Comparison of ENCODE assay signal across 9 cellular contexts in the genomic region with DNA sequence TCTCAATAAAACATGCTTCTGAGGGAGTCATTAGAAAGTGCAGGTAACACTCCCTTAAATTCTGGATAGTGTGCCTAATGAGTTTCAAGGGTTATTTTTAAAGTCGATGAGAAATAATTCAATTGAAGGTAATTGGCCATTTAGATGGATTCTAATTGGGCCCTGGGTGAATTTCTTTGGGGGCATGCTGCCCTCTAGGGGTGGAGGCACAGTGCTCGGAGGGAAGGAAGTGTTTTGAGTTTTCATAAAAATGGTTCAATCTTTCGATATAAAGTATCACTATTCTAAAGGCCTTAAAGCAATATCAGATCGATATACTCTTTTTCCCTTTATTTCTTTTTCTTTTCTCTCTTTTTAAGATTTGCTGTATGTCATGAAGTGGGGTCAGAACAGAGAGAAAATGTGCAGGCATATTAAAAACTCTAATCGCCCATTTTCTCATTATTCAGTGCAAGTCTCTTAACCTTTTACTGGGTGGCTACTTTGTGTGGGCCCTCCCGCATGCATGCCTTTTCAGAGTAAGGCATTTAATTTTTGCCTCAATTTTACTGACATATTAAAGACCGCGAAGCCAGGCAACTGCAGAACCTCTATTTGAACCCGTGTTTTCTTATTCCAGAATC. TPM values are rescaled to one million over a fixed set of nuclear protein-coding genes. Genes with fewer than 3 reads are reported as not detected.
DNase-seq lines count a peak whose midpoint lies in the region; ATAC-seq and TF ChIP-seq lines count a peak whose summit lies in the region.
"Had no signal": no experiment of that assay in that cellular context is flagged by ENCODE, and none has a peak within 500 bp of the region (broad histone marks: within the 10 kb centered on the region; RNA-seq: fewer than 3 reads in every experiment).

No MANE protein-coding gene starts in this region.

- no peaks in the 10 kb centered on the region for H3K4me1 Mint-ChIP-seq in glutamatergic neuron (ENCODE audit: low read depth, unreplicated experiment)

- no peaks in the 10 kb centered on the region for H3K9me3 Mint-ChIP-seq in glutamatergic neuron (ENCODE audit: unreplicated experiment)

- no peak for DNase-seq in heart right ventricle
- DNase-seq in right cardiac atrium = no peak
- DNase-seq in MV-4-11 (lab: John Stamatoyannopoulos, UW) = peak; percentile 4
- peak; percentile 57 for DNase-seq in glutamatergic neuron
- DNase-seq in stimulated activated naive CD8-positive, alpha-beta T cell treated with anti-CD3 and anti-CD28 coated beads, Interleukin-15, Interleukin-2, amounts not matched to agents 100 U/mL and 50 U/mL, for 24 hours = peak; percentile 50

- no peaks in the 10 kb centered on the region for H3K9me3 ChIP-seq in heart right ventricle
- H3K9me3 ChIP-seq in right cardiac atrium (ENCODE audit: control insufficient read depth, low read length) = no peaks in the 10 kb centered on the region

- no peak overlapping the region for H3K4me3 ChIP-seq in heart right ventricle
- no peak overlapping the region for H3K4me3 ChIP-seq in right cardiac atrium (ENCODE audit: low read length)

- H3K36me3 Mint-ChIP-seq in glutamatergic neuron (ENCODE audit: unreplicated experiment) = no peaks in the 10 kb centered on the region

- ATAC-seq in heart right ventricle (no peak), right cardiac atrium (no peak), GM21717 (IDR thresholded peaks at IDR 0.05; ENCODE audit: unreplicated experiment) (no peak), HG02970 (IDR thresholded peaks at IDR 0.05; ENCODE audit: low FRiP score, unreplicated experiment) (no peak)
- ATAC-seq in stimulated activated naive CD8-positive, alpha-beta T cell treated with anti-CD3 and anti-CD28 coated beads, Interleukin-15, Interleukin-2, amounts not matched to agents 100 U/mL and 50 U/mL, for 24 hours = no peak

- H3K27ac ChIP-seq in heart right ventricle = no peak overlapping the region
- H3K27ac ChIP-seq in right cardiac atrium (ENCODE audit: low read length) = no peak overlapping the region
- no peak overlapping the region for H3K27ac ChIP-seq in VCaP

- peaks cover 0 to 45% (median 25%) of the 10 kb centered on the region in 7 donors for H3K27me3 ChIP-seq in heart right ventricle
- peaks cover 2% of the 10 kb centered on the region for H3K27me3 ChIP-seq in right cardiac atrium (ENCODE audit: control insufficient read depth, insufficient read depth)

- H3K27me3 Mint-ChIP-seq in glutamatergic neuron (ENCODE audit: unreplicated experiment) = no peaks in the 10 kb centered on the region

- intact Hi-C loops in heart right ventricle (cut with DNase I) (loop anchor here in 7 of 10 donors (5.0 to 10.0 kb wide), 8 partner anchors 48 to 675 kb away; no protein-coding TSS in a partner anchor), right cardiac atrium (cut with DNase I) (loop anchor here in 1 of 4 donors (10.0 kb wide), 1 partner anchor 388 kb away; no protein-coding TSS in a partner anchor)

- no peak overlapping the region for H3K27ac Mint-ChIP-seq in glutamatergic neuron (ENCODE audit: unreplicated experiment)

- H3K4me1 ChIP-seq in heart right ventricle = no peaks in the 10 kb centered on the region
- no peaks in the 10 kb centered on the region for H3K4me1 ChIP-seq in right cardiac atrium (ENCODE audit: control insufficient read depth, insufficient read depth, low read length)

- peak; percentile 41 to 80 (median 75) for TF ChIP-seq CTCF in heart right ventricle (IDR thresholded peaks at IDR 0.05)
- peak; percentile 93 for TF ChIP-seq CTCF in VCaP (conservative IDR thresholded peaks at IDR 0.05)
- TF ChIP-seq CTCF in glutamatergic neuron (IDR thresholded peaks at IDR 0.05; ENCODE audit: partially characterized antibody, unreplicated experiment) = peak; percentile 76

- WGBS in heart right ventricle, 2 donors = 59 to 66% methylated on average over 9 of the region's 9 CpGs
- 55% methylated on average over 9 of the region's 9 CpGs for WGBS in right cardiac atrium

- H3K4me3 Mint-ChIP-seq in glutamatergic neuron (ENCODE audit: unreplicated experiment) = no peak overlapping the region

- H3K36me3 ChIP-seq in heart right ventricle = no peaks in the 10 kb centered on the region

RNA-seq across cellular contexts. Expression of a gene that starts 25.5 kb away (rescaled TPM):
- total RNA-seq in heart right ventricle (not detected), right cardiac atrium (not detected), glutamatergic neuron (ENCODE audit: unreplicated experiment) (not detected)
- polyA plus RNA-seq in heart right ventricle (not detected), right cardiac atrium (not detected)
- total RNA-seq: dermis microvascular lymphatic vessel endothelial cell had no signal

RNA-seq across cellular contexts. Expression of a gene that starts 36.9 kb away (rescaled TPM):
- total RNA-seq in heart right ventricle (not detected), right cardiac atrium (under 1 TPM in 1 of 4 donors, not detected in 3; 0.25 TPM), glutamatergic neuron (ENCODE audit: unreplicated experiment) (not detected)
- polyA plus RNA-seq in heart right ventricle (not detected), right cardiac atrium (not detected)
- total RNA-seq: dermis microvascular lymphatic vessel endothelial cell had no signal

Comparison
In these comparisons a context has a peak if more than half of its experiments do, and no peak if none do; other contexts are left out.
1. DNase-seq: peak in MV-4-11 (single experiment), glutamatergic neuron (single experiment) and stimulated activated naive CD8-positive, alpha-beta T cell treated with anti-CD3 and anti-CD28 coated beads, Interleukin-15, Interleukin-2, amounts not matched to agents 100 U/mL and 50 U/mL, for 24 hours (single experiment); none in heart right ventricle (0 of 2) and right cardiac atrium (0 of 3).
2. Peak in every context shown above with its lines, with median percentiles within 50 percentile points of each other: CTCF ChIP-seq.